Comparison of ENCODE assay signal across 6 cellular contexts in genomic region chr21:44211978-44212377, GRCh38. TPM values are rescaled to one million over a fixed set of nuclear protein-coding genes. Genes with fewer than 3 reads are reported as not detected.
"Had no signal": no experiment of that assay in that cellular context is flagged by ENCODE, and none has a peak within 500 bp of the region (broad histone marks: within the 10 kb centered on the region; RNA-seq: fewer than 3 reads in every experiment).

No MANE protein-coding gene starts in this region.

RNA-seq across cellular contexts. Expression of gene DNMT3L, which starts 49.7 kb away (rescaled TPM):
- total RNA-seq: M059J, PC-3, Peyer's patch, Right ventricle myocardium superior, SJSA1 had no signal
- polyA plus RNA-seq: SK-N-SH had no signal
